8 cellular contexts compared by ENCODE assay signal in genomic region chr11:6233984-6234313, GRCh38. TPM values are rescaled to one million over a fixed set of nuclear protein-coding genes. Genes with fewer than 3 reads are reported as not detected.
DNase-seq lines count a peak whose midpoint lies in the region; ATAC-seq and TF ChIP-seq lines count a peak whose summit lies in the region.

No MANE protein-coding gene starts in this region.

- H3K27ac Mint-ChIP-seq in activated naive CD4-positive, alpha-beta T cell treated with anti-CD3 and anti-CD28 coated beads, Interleukin-2, amount 50 U/mL, for 72 hours: peak overlapping the region; percentile 93 to 99

- no peaks in the 10 kb centered on the region for H3K9me3 ChIP-seq in A673 (ENCODE audit: low read depth, low read length, poor library complexity, severe bottlenecking)
- H3K9me3 ChIP-seq in tibial nerve: no peaks in the 10 kb centered on the region

- POLR2A ChIA-PET in A673 (lab: Charles Lee; ENCODE audit: low non-redundant PET) (no interaction called here), HEK293T (lab: Yijun Ruan, JAX) (interaction anchor here (1.3 to 3.3 kb wide), 3 partner anchors 17 to 235 kb away, joined by 3 to 18 read pairs (median 7); partner anchors contain the start of gene CCKBR)

- H3K36me3 Mint-ChIP-seq in activated naive CD4-positive, alpha-beta T cell treated with anti-CD3 and anti-CD28 coated beads, Interleukin-2, amount 50 U/mL, for 72 hours: peaks cover 6 to 7% of the 10 kb centered on the region in 2 donors

- TF ChIP-seq EP300 in tibial nerve (IDR thresholded peaks at IDR 0.05): no peak

- TF ChIP-seq POLR2A in tibial nerve (IDR thresholded peaks at IDR 0.05): no peak

- H3K27ac ChIP-seq in A673 (ENCODE audit: low read depth, low read length, poor library complexity, severe bottlenecking): peak overlapping the region; percentile 73
- peak overlapping the region; percentile 23 for H3K27ac ChIP-seq in layer of hippocampus (ENCODE audit: low read depth, low read length)
- H3K27ac ChIP-seq in tibial nerve: peak overlapping the region; percentile 71 to 92 (median 86)

- no TSS peak for BruUV-seq in A673 (replicated peaks; lab: Mats Ljungman, UMichigan)

- H3K36me3 ChIP-seq in A673 (ENCODE audit: insufficient read depth, low read length, poor library complexity, severe bottlenecking) (no peaks in the 10 kb centered on the region), tibial nerve (no peaks in the 10 kb centered on the region)

- CTCF ChIA-PET in A673 (lab: Charles Lee) (interaction anchor here (0.6 kb wide), 1 partner anchor 145 kb away, joined by 3 read pairs; no protein-coding TSS in a partner anchor), HEK293T (lab: Yijun Ruan, JAX) (interaction anchor here (1.1 to 1.6 kb wide), 3 partner anchors 9 to 18 kb away, joined by 3 to 6 read pairs (median 3); no protein-coding TSS in a partner anchor)

- intact Hi-C loops in A673 (cut with micrococcal nuclease; ENCODE audit: unreplicated experiment): loop anchor here (10.0 kb wide), 1 partner anchor 231 kb away; no protein-coding TSS in a partner anchor

- no peaks in the 10 kb centered on the region for H3K27me3 ChIP-seq in A673 (replicated peaks; ENCODE audit: insufficient read depth, low read depth, low read length, poor library complexity)
- no peaks in the 10 kb centered on the region for H3K27me3 ChIP-seq in layer of hippocampus (ENCODE audit: control insufficient read depth, insufficient read depth, low read length)
- H3K27me3 ChIP-seq in tibial nerve: no peaks in the 10 kb centered on the region

- H3K4me3 ChIP-seq in A673 (ENCODE audit: low read depth, low read length, poor library complexity, severe bottlenecking) (peak overlapping the region; percentile 96), tibial nerve (peak overlapping the region; percentile 46 to 78 (median 75))

- no peaks in the 10 kb centered on the region for H3K9me3 Mint-ChIP-seq in activated naive CD4-positive, alpha-beta T cell treated with anti-CD3 and anti-CD28 coated beads, Interleukin-2, amount 50 U/mL, for 72 hours

- no peak for DNase-seq in A673 (ENCODE audit: low spot score)
- no peak for DNase-seq in HEK293T (ENCODE audit: extremely low spot score)
- no peak for DNase-seq in activated naive CD4-positive, alpha-beta T cell treated with anti-CD3 and anti-CD28 coated beads, Interleukin-2, amount 50 U/mL, for 72 hours (ENCODE audit: low spot score in 2 of 2)
- no peak for DNase-seq in tibial nerve (ENCODE audit: low spot score in 2 of 2)

- TF ChIP-seq CTCF in A673 (conservative IDR thresholded peaks at IDR 0.05; ENCODE audit: low read depth, low read length) (no peak), tibial nerve (IDR thresholded peaks at IDR 0.05) (no peak)

- 1 to 3% methylated on average over 9 of the region's 9 CpGs for WGBS in tibial nerve, 2 donors

- no peak for ATAC-seq in activated naive CD4-positive, alpha-beta T cell treated with anti-CD3 and anti-CD28 coated beads, Interleukin-2, amount 50 U/mL, for 72 hours
- ATAC-seq in HG02678 (IDR thresholded peaks at IDR 0.05; ENCODE audit: unreplicated experiment): no peak
- ATAC-seq in GM21423 (IDR thresholded peaks at IDR 0.05; ENCODE audit: unreplicated experiment): no peak
- no peak for ATAC-seq in GM21381 (IDR thresholded peaks at IDR 0.05; ENCODE audit: unreplicated experiment)

- H3K4me1 ChIP-seq in A673 (ENCODE audit: insufficient read depth, low read length, poor library complexity, severe bottlenecking) (no peaks in the 10 kb centered on the region), tibial nerve (peaks cover 0 to 28% (median 10%) of the 10 kb centered on the region in 4 donors)

TF ChIP-seq in HEK293T, 16 proteins besides CTCF, POLR2A, EP300 and RAD21:
- no peak for TF ChIP-seq ELF4 (IDR thresholded peaks at IDR 0.05)
- TF ChIP-seq L3MBTL2 (conservative IDR thresholded peaks at IDR 0.05): peak; percentile 65

RNA-seq across cellular contexts. Expression of gene FHIP1B, which starts 0.5 kb away (rescaled TPM):
- total RNA-seq in A673 (2021) (18.6 and 23.3 TPM in 2 replicates), tibial nerve (100 to 1,000 TPM in 1 of 4 donors, 10 to 100 TPM in 3; 30.4 to 144 (median 56.4) TPM)
- 10 to 100 TPM; 16.7 to 24.4 TPM for total RNA-seq in activated naive CD4-positive, alpha-beta T cell treated with anti-CD3 and anti-CD28 coated beads, Interleukin-2, amount 50 U/mL, for 72 hours

RNA-seq across cellular contexts. Expression of gene CNGA4, which starts 4.9 kb away (rescaled TPM):
- total RNA-seq in A673 (2021): not detected in 2 replicates
- under 1 TPM; 0.21 to 0.52 TPM for total RNA-seq in activated naive CD4-positive, alpha-beta T cell treated with anti-CD3 and anti-CD28 coated beads, Interleukin-2, amount 50 U/mL, for 72 hours
- under 1 TPM in 1 of 4 donors, not detected in 3; 0.59 TPM for total RNA-seq in tibial nerve

RNA-seq across cellular contexts. Expression of gene CCKBR, which starts 25.7 kb away (rescaled TPM):
- total RNA-seq in A673 (2021) (not detected in 2 replicates), tibial nerve (not detected)
- total RNA-seq in activated naive CD4-positive, alpha-beta T cell treated with anti-CD3 and anti-CD28 coated beads, Interleukin-2, amount 50 U/mL, for 72 hours: not detected

RNA-seq across cellular contexts. Expression of gene C11orf42, which starts 28.6 kb away (rescaled TPM):
- total RNA-seq in A673 (2021) (not detected in 2 replicates), tibial nerve (not detected)
- total RNA-seq in activated naive CD4-positive, alpha-beta T cell treated with anti-CD3 and anti-CD28 coated beads, Interleukin-2, amount 50 U/mL, for 72 hours: not detected

RNA-seq across cellular contexts. Expression of gene OR52W1, which starts 34.9 kb away (rescaled TPM):
- total RNA-seq in A673 (2021): not detected in 2 replicates
- total RNA-seq in activated naive CD4-positive, alpha-beta T cell treated with anti-CD3 and anti-CD28 coated beads, Interleukin-2, amount 50 U/mL, for 72 hours: not detected
- total RNA-seq in tibial nerve: not detected

Comparison
In these comparisons a context has a peak if more than half of its experiments do, and no peak if none do; other contexts are left out.
1. H3K27ac ChIP-seq: peak in every context shown above with its lines; median percentile 86 in tibial nerve; 73 in A673; 23 in layer of hippocampus.